Comparison of ENCODE assay signal across 8 cellular contexts in genomic region chr13:41054212-41054877, GRCh38. TPM values are rescaled to one million over a fixed set of nuclear protein-coding genes. Genes with fewer than 3 reads are reported as not detected.
DNase-seq lines count a peak whose midpoint lies in the region; ATAC-seq and TF ChIP-seq lines count a peak whose summit lies in the region.

No MANE protein-coding gene starts in this region.

- ATAC-seq in GM21367 (IDR thresholded peaks at IDR 0.05; ENCODE audit: unreplicated experiment) = no peak

- TF ChIP-seq CTCF in AG10803 (conservative IDR thresholded peaks at IDR 0.05; ENCODE audit: low read length) (peak; percentile 62), GM10266 (IDR thresholded peaks at IDR 0.05; ENCODE audit: control insufficient read depth, insufficient read depth, low read depth, missing control alignments) (peak; percentile 65), progenitor cell of endocrine pancreas (IDR thresholded peaks at IDR 0.05; ENCODE audit: unreplicated experiment) (peak; percentile 66)

- no peak overlapping the region for H3K4me3 ChIP-seq in AG10803 (ENCODE audit: low read length)

- no peak overlapping the region for H3K4me3 Mint-ChIP-seq in progenitor cell of endocrine pancreas (ENCODE audit: low read depth)

- H3K27ac Mint-ChIP-seq in progenitor cell of endocrine pancreas = no peak overlapping the region

- no peaks in the 10 kb centered on the region for H3K27me3 Mint-ChIP-seq in progenitor cell of endocrine pancreas

- H3K9me3 Mint-ChIP-seq in progenitor cell of endocrine pancreas (ENCODE audit: low read depth) = peaks cover 5% of the 10 kb centered on the region

- H3K4me1 Mint-ChIP-seq in progenitor cell of endocrine pancreas (ENCODE audit: low read depth) = peaks cover 43% of the 10 kb centered on the region

- H3K36me3 Mint-ChIP-seq in progenitor cell of endocrine pancreas (ENCODE audit: insufficient read depth) = peaks cover 23% of the 10 kb centered on the region

- DNase-seq in AG10803 (ENCODE audit: low read depth) (peak; percentile 72), GM10266 (ENCODE audit: extremely low spot score) (peak; percentile 32), NCI-H1694 treated with DMSO at 0.1 percent for 48 hours (lab: John Stamatoyannopoulos, UW) (peak; percentile 19), foreskin melanocyte (peak; percentile 41), progenitor cell of endocrine pancreas (ENCODE audit: low spot score, unreplicated experiment) (no peak), iPS-NIHi11 (ENCODE audit: low spot score) (no peak)
- DNase-seq in activated CD8-positive, alpha-beta memory T cell treated with anti-CD3 and anti-CD28 coated beads, Interleukin-2, amount 50 U/mL, for 4 hours = peak; percentile 25

RNA-seq across cellular contexts. Expression of gene WBP4, which starts 7.0 kb away (rescaled TPM):
- total RNA-seq in progenitor cell of endocrine pancreas = 11.0 and 12.1 TPM in 2 replicates

RNA-seq across cellular contexts. Expression of gene ELF1, which starts 35.2 kb away (rescaled TPM):
- total RNA-seq in progenitor cell of endocrine pancreas = 87.7 and 89.7 TPM in 2 replicates

Comparison
In these comparisons a context has a peak if more than half of its experiments do, and no peak if none do; other contexts are left out.
1. DNase-seq: peak in AG10803 (single experiment), GM10266 (single experiment), NCI-H1694 treated with DMSO at 0.1 percent for 48 hours (single experiment), activated CD8-positive, alpha-beta memory T cell treated with anti-CD3 and anti-CD28 coated beads, Interleukin-2, amount 50 U/mL, for 4 hours (single experiment) and foreskin melanocyte (single experiment); none in progenitor cell of endocrine pancreas (single experiment) and iPS-NIHi11 (single experiment).
2. Peak in every context shown above with its lines, with median percentiles within 50 percentile points of each other: CTCF ChIP-seq.